Comparison of ENCODE assay signal across 9 cellular contexts in the genomic region with DNA sequence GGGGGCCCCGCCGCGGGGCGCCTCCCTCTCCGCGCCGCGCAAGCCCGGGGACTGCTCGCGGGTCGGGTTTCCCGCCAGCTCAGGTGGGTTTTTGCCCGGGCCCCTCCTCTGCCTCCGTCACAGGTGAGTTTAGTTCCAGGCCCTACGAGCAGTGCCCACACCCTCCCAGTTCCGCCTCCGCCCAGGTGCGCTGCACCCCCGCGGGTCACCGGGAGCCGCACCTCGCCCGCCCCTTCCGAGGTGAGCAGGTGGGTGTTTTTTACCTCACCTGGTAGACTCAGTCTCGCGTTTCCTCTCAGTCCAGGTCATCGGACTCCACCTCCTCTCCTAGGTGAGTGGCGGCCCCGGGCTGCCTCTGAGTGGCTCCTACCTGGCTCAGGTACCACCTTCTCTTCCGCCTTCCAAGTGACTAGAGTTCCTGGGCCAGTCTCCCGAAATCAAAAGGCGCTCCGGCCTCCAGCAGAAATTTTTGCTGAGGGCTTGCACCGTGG. TPM values are rescaled to one million over a fixed set of nuclear protein-coding genes. Genes with fewer than 3 reads are reported as not detected.
DNase-seq lines count a peak whose midpoint lies in the region; ATAC-seq and TF ChIP-seq lines count a peak whose summit lies in the region.
"Had no signal": no experiment of that assay in that cellular context is flagged by ENCODE, and none has a peak within 500 bp of the region (broad histone marks: within the 10 kb centered on the region; RNA-seq: fewer than 3 reads in every experiment).

TMEM30B (minus strand) TSS at position 153 of the 491 bp plus-strand sequence. CDS start 191 bp downstream, outside the sequence.

- 0 to 4% methylated on average over 14 to 36 of the region's 36 CpGs for WGBS in body of pancreas, 2 donors

- intact Hi-C loops in body of pancreas (cut with DNase I): no loop called here

- peaks cover 38% of the 10 kb centered on the region for H3K4me1 Mint-ChIP-seq in stimulated activated naive CD8-positive, alpha-beta T cell treated with anti-CD3 and anti-CD28 coated beads, Interleukin-15, Interleukin-2, amounts not matched to agents 100 ng/mL and 50 ng/mL, for 24 hours (ENCODE audit: low read depth)

- H3K27ac Mint-ChIP-seq in stimulated activated naive CD8-positive, alpha-beta T cell treated with anti-CD3 and anti-CD28 coated beads, Interleukin-15, Interleukin-2, amounts not matched to agents 100 ng/mL and 50 ng/mL, for 24 hours: peak within 1 kb of the TSS; percentile 72

- no peaks in the 10 kb centered on the region for H3K27me3 ChIP-seq in body of pancreas

- H3K9me3 Mint-ChIP-seq in stimulated activated naive CD8-positive, alpha-beta T cell treated with anti-CD3 and anti-CD28 coated beads, Interleukin-15, Interleukin-2, amounts not matched to agents 100 ng/mL and 50 ng/mL, for 24 hours: no peaks in the 10 kb centered on the region

- H3K4me3 Mint-ChIP-seq in stimulated activated naive CD8-positive, alpha-beta T cell treated with anti-CD3 and anti-CD28 coated beads, Interleukin-15, Interleukin-2, amounts not matched to agents 100 ng/mL and 50 ng/mL, for 24 hours: peak within 1 kb of the TSS; percentile 85

- DNase-seq in NCI-H526 treated with DMSO at 0.1 percent for 48 hours (lab: John Stamatoyannopoulos, UW): peak; percentile 89
- DNase-seq in body of pancreas: peak; percentile 95 to 98 (median 96)
- peak; percentile 70 for DNase-seq in left lobe of liver (ENCODE audit: low spot score)
- no peak for DNase-seq in AG20443 (ENCODE audit: low spot score)

- peak within 1 kb of the TSS; percentile 97 to 100 (median 100) for H3K27ac ChIP-seq in body of pancreas

- H3K36me3 ChIP-seq in body of pancreas (replicated peaks in 1 of 2; ENCODE audit: insufficient read depth in 1 of 2, low read depth in 2 of 2): no peaks in the 10 kb centered on the region

- ATAC-seq in GM18511 (IDR thresholded peaks at IDR 0.05; ENCODE audit: unreplicated experiment): peak; percentile 16
- peak; percentile 93 for ATAC-seq in body of pancreas
- ATAC-seq in left lobe of liver: peak; percentile 53
- ATAC-seq in GM18867 (IDR thresholded peaks at IDR 0.05; ENCODE audit: unreplicated experiment): no peak
- ATAC-seq in HG02678 (IDR thresholded peaks at IDR 0.05; ENCODE audit: unreplicated experiment): no peak
- ATAC-seq: K562 had no signal

- no peaks in the 10 kb centered on the region for H3K36me3 Mint-ChIP-seq in stimulated activated naive CD8-positive, alpha-beta T cell treated with anti-CD3 and anti-CD28 coated beads, Interleukin-15, Interleukin-2, amounts not matched to agents 100 ng/mL and 50 ng/mL, for 24 hours (ENCODE audit: low read depth)

- peaks cover 50% of the 10 kb centered on the region for H3K4me1 ChIP-seq in body of pancreas

- peak within 1 kb of the TSS; percentile 62 to 69 for H3K4me3 ChIP-seq in body of pancreas
- H3K4me3 ChIP-seq: K562 had no signal

- TF ChIP-seq POLR2A in body of pancreas (IDR thresholded peaks at IDR 0.05): peak; percentile 88 to 93 (median 91)

- H3K27me3 Mint-ChIP-seq in stimulated activated naive CD8-positive, alpha-beta T cell treated with anti-CD3 and anti-CD28 coated beads, Interleukin-15, Interleukin-2, amounts not matched to agents 100 ng/mL and 50 ng/mL, for 24 hours: peaks cover 17% of the 10 kb centered on the region

- H3K9me3 ChIP-seq in body of pancreas: no peaks in the 10 kb centered on the region

- TF ChIP-seq CTCF in body of pancreas (IDR thresholded peaks at IDR 0.05): peak in 1 of 7 experiments; percentile 1

RNA-seq across cellular contexts. Expression of gene TMEM30B, which starts in this region (rescaled TPM):
- total RNA-seq in body of pancreas (10 to 100 TPM; 14.5 to 30.4 TPM), left lobe of liver (10.5 TPM)

Comparison
In these comparisons a context has a peak if more than half of its experiments do, and no peak if none do; other contexts are left out.
1. ATAC-seq: peak in GM18511 (single experiment), body of pancreas (single experiment) and left lobe of liver (single experiment); none in GM18867 (single experiment) and HG02678 (single experiment).